8 cellular contexts compared by ENCODE assay signal in the genomic region with DNA sequence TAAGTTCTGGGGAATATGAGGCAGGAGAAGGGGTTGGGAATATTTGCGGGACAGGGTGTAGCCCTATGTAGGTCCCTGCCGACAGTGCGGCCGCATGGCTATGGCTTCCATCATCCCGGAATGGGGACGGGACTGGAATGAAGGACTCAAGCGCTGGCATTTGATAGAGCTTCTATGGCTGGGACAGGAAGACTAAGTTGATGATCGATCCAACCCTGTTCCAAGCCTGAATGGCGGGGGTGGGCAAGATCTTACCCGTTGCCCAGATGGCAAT. TPM values are rescaled to one million over a fixed set of nuclear protein-coding genes. Genes with fewer than 3 reads are reported as not detected.
DNase-seq lines count a peak whose midpoint lies in the region; ATAC-seq and TF ChIP-seq lines count a peak whose summit lies in the region.

No MANE protein-coding gene starts in this region.

- WGBS in HUES64: 5% methylated on average over 10 of the region's 10 CpGs

- peaks cover 12 to 16% of the 10 kb centered on the region in 2 donors for H3K27me3 Mint-ChIP-seq in CD4-positive, alpha-beta memory T cell
- H3K27me3 Mint-ChIP-seq in chondrocyte (ENCODE audit: low read depth): peaks cover 40% of the 10 kb centered on the region
- H3K27me3 Mint-ChIP-seq in naive B cell: peaks cover 14 to 48% (median 25%) of the 10 kb centered on the region in 3 donors

- H3K4me3 Mint-ChIP-seq in CD4-positive, alpha-beta memory T cell: peak overlapping the region; percentile 89 to 98 (median 98)
- H3K4me3 Mint-ChIP-seq in chondrocyte (ENCODE audit: unreplicated experiment): peak overlapping the region; percentile 65
- peak overlapping the region; percentile 92 to 98 (median 97) for H3K4me3 Mint-ChIP-seq in naive B cell

- peaks cover 0 to 7% (median 0%) of the 10 kb centered on the region in 8 donors for H3K9me3 Mint-ChIP-seq in CD4-positive, alpha-beta memory T cell
- H3K9me3 Mint-ChIP-seq in chondrocyte (ENCODE audit: low read depth) (no peaks in the 10 kb centered on the region), naive B cell (peaks cover 0 to 1% (median 0%) of the 10 kb centered on the region in 7 donors)

- peak overlapping the region; percentile 84 to 95 (median 94) for H3K27ac Mint-ChIP-seq in CD4-positive, alpha-beta memory T cell
- H3K27ac Mint-ChIP-seq in chondrocyte (ENCODE audit: unreplicated experiment) (no peak overlapping the region), naive B cell (peak overlapping the region in 5 of 6 donors; percentile 60 to 96 (median 78))

- peak; percentile 32 to 34 for ATAC-seq in naive B cell (ENCODE audit: low read depth in 2 of 2)
- no peak for ATAC-seq in GM18907 (IDR thresholded peaks at IDR 0.05; ENCODE audit: unreplicated experiment)
- ATAC-seq in HG02938 (IDR thresholded peaks at IDR 0.05; ENCODE audit: unreplicated experiment): no peak
- ATAC-seq in HG02623 (IDR thresholded peaks at IDR 0.05; ENCODE audit: unreplicated experiment): no peak

- POLR2A ChIA-PET in CD4-positive, alpha-beta memory T cell (lab: Charles Lee; ENCODE audit: partially characterized antibody): interaction anchor here (0.6 to 3.3 kb wide), 7 partner anchors 23 to 176 kb away, joined by 3 to 11 read pairs (median 4); no protein-coding TSS in a partner anchor

- H3K36me3 ChIP-seq in CD4-positive, alpha-beta memory T cell (ENCODE audit: insufficient read depth, low read length): no peaks in the 10 kb centered on the region
- H3K36me3 ChIP-seq in HUES64 (ENCODE audit: insufficient read depth, low read length): no peaks in the 10 kb centered on the region

- intact Hi-C loops in CD4-positive, alpha-beta memory T cell (cut with micrococcal nuclease): loop anchor here (1.0 to 5.0 kb wide), 8 partner anchors 14 to 206 kb away; partner anchors contain the start of genes CISD3, EPOP and PSMB3

- H3K4me3 ChIP-seq in CD4-positive, alpha-beta memory T cell (ENCODE audit: low read length in 2 of 2): peak overlapping the region; percentile 83 to 88
- peak overlapping the region; percentile 53 for H3K4me3 ChIP-seq in HUES64 (ENCODE audit: low read length)

- H3K4me1 ChIP-seq in CD4-positive, alpha-beta memory T cell (ENCODE audit: insufficient read depth, low read length): peaks cover 34% of the 10 kb centered on the region
- H3K4me1 ChIP-seq in HUES64 (ENCODE audit: insufficient read depth, low read length): peaks cover 15% of the 10 kb centered on the region

- peak overlapping the region; percentile 63 for H3K27ac ChIP-seq in CD4-positive, alpha-beta memory T cell (ENCODE audit: low read depth, low read length)
- no peak overlapping the region for H3K27ac ChIP-seq in HUES64 (ENCODE audit: low read depth, low read length)

- TF ChIP-seq CTCF in chondrocyte (IDR thresholded peaks at IDR 0.05): no peak

- no peaks in the 10 kb centered on the region for H3K9me3 ChIP-seq in CD4-positive, alpha-beta memory T cell (ENCODE audit: control insufficient read depth in 1 of 2, low read length in 2 of 2)
- no peaks in the 10 kb centered on the region for H3K9me3 ChIP-seq in HUES64 (ENCODE audit: insufficient read depth, low read depth, low read length)

- H3K36me3 Mint-ChIP-seq in CD4-positive, alpha-beta memory T cell: peaks cover 0 to 3% of the 10 kb centered on the region in 2 donors
- no peaks in the 10 kb centered on the region for H3K36me3 Mint-ChIP-seq in chondrocyte (ENCODE audit: low read depth)
- no peaks in the 10 kb centered on the region for H3K36me3 Mint-ChIP-seq in naive B cell

- CTCF ChIA-PET in CD4-positive, alpha-beta memory T cell (lab: Charles Lee; ENCODE audit: partially characterized antibody): interaction anchor here (0.9 to 4.7 kb wide), 30 partner anchors 8 to 595 kb away, joined by 3 to 144 read pairs (median 5); no protein-coding TSS in a partner anchor

- peaks cover 8 to 46% (median 24%) of the 10 kb centered on the region in 4 donors for H3K4me1 Mint-ChIP-seq in CD4-positive, alpha-beta memory T cell
- peaks cover 16% of the 10 kb centered on the region for H3K4me1 Mint-ChIP-seq in chondrocyte (ENCODE audit: low read depth)
- H3K4me1 Mint-ChIP-seq in naive B cell: peaks cover 34 to 43% (median 39%) of the 10 kb centered on the region in 3 donors

- DNase-seq in CD4-positive, alpha-beta memory T cell: no peak
- no peak for DNase-seq in chondrocyte (ENCODE audit: low spot score)
- no peak for DNase-seq in naive B cell
- no peak for DNase-seq in putamen (ENCODE audit: low spot score)

- no peak overlapping the region for H3K9ac ChIP-seq in HUES64 (ENCODE audit: low read depth, low read length)

- peaks cover 23% of the 10 kb centered on the region for H3K27me3 ChIP-seq in CD4-positive, alpha-beta memory T cell (ENCODE audit: insufficient read depth, low read length)
- peaks cover 61% of the 10 kb centered on the region for H3K27me3 ChIP-seq in HUES64 (ENCODE audit: insufficient read depth, low read length)

RNA-seq across cellular contexts. Expression of gene SRCIN1, which starts 47.1 kb away (rescaled TPM):
- total RNA-seq in CD4-positive, alpha-beta memory T cell: under 1 TPM; 0.28 to 0.79 TPM
- polyA plus RNA-seq in CD4-positive, alpha-beta memory T cell: not detected
- 3.4 TPM for polyA plus RNA-seq in HUES64 (2013, experiment 1 of 2)
- polyA plus RNA-seq in HUES64 (2013, experiment 2 of 2): 5.0 TPM
- total RNA-seq in chondrocyte: 0.30 to 0.51 TPM in 2 of 3 replicates, not detected in the other
- not detected for polyA plus RNA-seq in naive B cell (ENCODE audit: low read depth in 6 of 6)

Comparison
In these comparisons a context has a peak if more than half of its experiments do, and no peak if none do; other contexts are left out.
1. ATAC-seq: peak in naive B cell (2 of 2); none in GM18907 (single experiment), HG02938 (single experiment) and HG02623 (single experiment).
2. Peak in every context shown above with its lines, with median percentiles within 50 percentile points of each other: H3K4me3 Mint-ChIP-seq.